2 cellular contexts compared by ENCODE assay signal in the genomic region with DNA sequence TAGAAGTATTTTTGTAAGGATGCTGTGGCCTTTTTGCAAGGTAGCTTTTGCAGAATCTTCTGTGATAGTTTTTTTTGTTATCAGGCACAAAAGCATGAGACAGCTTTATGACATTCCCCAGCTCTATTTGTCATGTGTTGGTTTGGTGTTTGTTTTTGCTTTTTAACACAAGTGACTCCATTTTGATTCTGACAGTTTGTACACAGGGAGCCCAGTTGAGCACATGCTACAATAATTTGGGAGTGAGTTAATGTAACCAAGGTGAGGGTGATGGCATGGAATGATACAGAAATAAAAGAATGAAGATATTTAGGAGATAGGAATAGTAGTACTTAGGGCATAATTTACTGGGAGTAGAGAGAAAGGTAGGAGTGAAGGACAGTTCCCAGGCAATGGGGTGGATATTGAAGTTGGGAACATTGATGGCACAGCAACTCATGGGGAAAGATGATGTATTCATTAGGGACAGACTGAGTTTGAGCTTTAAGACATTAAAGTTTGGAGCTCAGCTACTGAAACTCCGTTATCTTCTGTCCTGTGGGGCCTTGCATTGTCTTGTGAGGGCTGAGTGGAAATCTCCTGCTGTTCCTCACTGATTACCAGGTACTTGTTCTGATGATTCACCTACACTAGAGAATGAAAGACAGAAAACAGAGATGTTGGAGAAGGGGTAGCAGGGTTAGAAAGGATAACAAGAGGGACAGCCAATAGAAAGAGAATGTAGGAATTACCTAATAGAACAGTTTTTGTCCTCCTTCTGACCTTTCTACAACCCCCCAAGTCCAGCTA.
A peak's percentile ranks its signal among the peaks of the same experiment; 100 is the strongest.
TF ChIP-seq lines count a peak whose summit lies in the region.

No MANE protein-coding gene starts in this region.

TF ChIP-seq in HEK293, 187 proteins besides CTCF, POLR2A, EP300 and RAD21:
- TF ChIP-seq ZNF311 (tag by site-specific recombination; IDR thresholded peaks at IDR 0.05; ENCODE audit: borderline replicate concordance), result no peak
- no peak for TF ChIP-seq ZNF23 (tag by site-specific recombination; IDR thresholded peaks at IDR 0.05; ENCODE audit: borderline replicate concordance)
- TF ChIP-seq ZNF324 (tag by site-specific recombination; IDR thresholded peaks at IDR 0.05), result no peak
- no peak for TF ChIP-seq ZNF404 (tag by site-specific recombination; IDR thresholded peaks at IDR 0.05)
- TF ChIP-seq ZNF157 (tag by site-specific recombination; IDR thresholded peaks at IDR 0.05), result no peak
- TF ChIP-seq ZNF214 (tag by site-specific recombination; IDR thresholded peaks at IDR 0.05; ENCODE audit: borderline replicate concordance), result no peak
- TF ChIP-seq ZNF350 (tag by site-specific recombination; IDR thresholded peaks at IDR 0.05), result no peak
- TF ChIP-seq ZIC2 (tag by site-specific recombination; IDR thresholded peaks at IDR 0.05), result peak; percentile 54
- peak; percentile 64 for TF ChIP-seq OSR2 (tag by site-specific recombination; IDR thresholded peaks at IDR 0.05)
- TF ChIP-seq HIC1 (tag by site-specific recombination; IDR thresholded peaks at IDR 0.05), result peak; percentile 51; the same call in 1 of the 2 replicates
- TF ChIP-seq ZNF488 (tag by site-specific recombination; IDR thresholded peaks at IDR 0.05), result no peak
TF ChIP-seq in HEK293: peak in this region for 3.

TF ChIP-seq in H1, 55 proteins besides CTCF, POLR2A, EP300 and RAD21:
- TF ChIP-seq SRF (IDR thresholded peaks at IDR 0.05; ENCODE audit: low read depth, low read length) (no peak), RNF2 (IDR thresholded peaks at IDR 0.05; ENCODE audit: borderline replicate concordance, low read depth, low read length, missing control alignments, poor library complexity, severe bottlenecking) (no peak), ATF2 (IDR thresholded peaks at IDR 0.05; ENCODE audit: low read length) (no peak), RFX5 (IDR thresholded peaks at IDR 0.05; ENCODE audit: borderline replicate concordance, low read depth, low read length) (no peak), EZH2 (IDR thresholded peaks at IDR 0.05; ENCODE audit: low read depth, low read length, severe bottlenecking) (no peak), JUN (IDR thresholded peaks at IDR 0.05; ENCODE audit: low read depth, low read length) (no peak), CTBP2 (IDR thresholded peaks at IDR 0.05; ENCODE audit: borderline replicate concordance, insufficient read depth, insufficient read length, low read length) (no peak), CEBPB (IDR thresholded peaks at IDR 0.05; ENCODE audit: low read depth, low read length) (no peak), POLR2AphosphoS5 (IDR thresholded peaks at IDR 0.05; ENCODE audit: low read depth, low read length) (no peak), JUND (IDR thresholded peaks at IDR 0.05; ENCODE audit: low read length) (no peak), FOSL1 (IDR thresholded peaks at IDR 0.05; ENCODE audit: insufficient read depth, low read depth, low read length) (no peak), HDAC2 (IDR thresholded peaks at IDR 0.05; ENCODE audit: borderline replicate concordance in 1 of 2, low read depth in 2 of 2, low read length in 2 of 2) (no peak), ZNF274 (IDR thresholded peaks at IDR 0.05; ENCODE audit: borderline replicate concordance, extremely low read depth, low read length) (no peak), MAX (IDR thresholded peaks at IDR 0.05) (no peak), E2F6 (IDR thresholded peaks at IDR 0.05) (no peak), BCL11A (IDR thresholded peaks at IDR 0.05; ENCODE audit: low read depth in 2 of 2, low read length in 2 of 2) (no peak), GABPA (IDR thresholded peaks at IDR 0.05; ENCODE audit: borderline replicate concordance, insufficient read depth, low read length) (no peak)
